ENCODE assay signal across 21 cellular contexts in the genomic region with DNA sequence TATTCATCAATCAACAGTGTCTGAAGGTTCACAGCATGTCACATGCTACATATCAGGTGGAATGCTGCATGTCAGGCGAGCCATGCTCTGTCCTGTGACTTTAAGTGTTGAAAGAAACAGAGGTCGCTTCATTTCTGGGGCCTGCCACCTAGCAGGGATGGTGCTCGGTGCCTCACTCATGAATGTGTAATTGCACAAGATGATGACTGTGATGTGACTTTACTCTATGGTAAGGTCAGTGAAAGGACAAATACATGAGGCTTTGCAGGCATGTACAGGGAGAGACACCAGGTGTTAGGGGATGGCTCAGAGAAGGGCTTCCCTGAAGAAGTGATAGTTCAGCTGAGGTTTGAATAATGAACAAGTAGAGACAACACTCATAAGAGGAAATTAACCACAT.
A peak's percentile ranks its signal among the peaks of the same experiment; 100 is the strongest.
DNase-seq lines count a peak whose midpoint lies in the region; ATAC-seq lines count a peak whose summit lies in the region.
"Had no signal": no experiment of that assay in that cellular context is flagged by ENCODE, and none has a peak within 500 bp of the region (broad histone marks: within the 10 kb centered on the region; RNA-seq: fewer than 3 reads in every experiment).

No MANE protein-coding gene starts in this region.

- DNase-seq in ELR (ENCODE audit: low read depth), result peak; percentile 13
- DNase-seq in LHCN-M2 (ENCODE audit: low read depth), result peak; percentile 30
- DNase-seq in SHP77 treated with DMSO at 0.1 percent for 48 hours (lab: John Stamatoyannopoulos, UW), result peak; percentile 31
- peak; percentile 16 for DNase-seq in iris pigment epithelial cell (ENCODE audit: low read depth)
- no peak for DNase-seq in middle frontal gyrus (ENCODE audit: extremely low spot score, low spot score)
- DNase-seq: activated CD8-positive, alpha-beta T cell treated with anti-CD3 and anti-CD28 coated beads for 36 hours; activated effector memory CD4-positive, alpha-beta T cell treated with Interleukin-2 at 50 U/mL for 16 hours; CD4-positive, CD25-positive, alpha-beta regulatory T cell; foreskin melanocyte; hippocampal formation; immature natural killer cell; MM.1S; mucosa of descending colon; NCI-H2171; NCI-H524 treated with DMSO at 0.1 percent for 48 hours; nephron progenitor cell; transverse colon had no signal

- no peak for ATAC-seq in HG03571 (IDR thresholded peaks at IDR 0.05; ENCODE audit: unreplicated experiment)
- no peak for ATAC-seq in HG03135 (IDR thresholded peaks at IDR 0.05; ENCODE audit: unreplicated experiment)
- ATAC-seq: activated CD8-positive, alpha-beta T cell treated with anti-CD3 and anti-CD28 coated beads for 36 hours; HCT116; K562; mucosa of descending colon had no signal
